Comparison of ENCODE assay signal across 20 cellular contexts in the genomic region with DNA sequence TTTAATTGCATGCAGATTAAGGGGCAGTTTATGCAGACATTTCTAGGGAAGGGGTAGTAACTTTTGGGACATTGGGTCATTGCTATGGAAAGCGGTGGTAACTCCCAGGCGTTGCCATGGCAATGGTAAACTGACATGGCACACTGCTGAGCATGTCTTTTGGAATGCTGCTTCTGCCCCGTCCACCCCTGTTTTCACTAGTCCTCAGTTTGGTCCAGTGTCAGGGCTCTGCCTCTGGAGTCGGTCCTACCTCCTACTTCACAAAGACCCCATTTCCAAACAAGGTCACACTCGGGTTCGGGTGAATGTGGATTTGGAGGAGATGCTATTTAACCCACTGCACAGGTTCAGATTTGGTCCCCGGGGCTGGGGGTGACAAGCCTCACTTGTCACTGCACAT. TPM values are rescaled to one million over a fixed set of nuclear protein-coding genes. Genes with fewer than 3 reads are reported as not detected.
DNase-seq lines count a peak whose midpoint lies in the region; ATAC-seq and TF ChIP-seq lines count a peak whose summit lies in the region.
"Had no signal": no experiment of that assay in that cellular context is flagged by ENCODE, and none has a peak within 500 bp of the region (broad histone marks: within the 10 kb centered on the region; RNA-seq: fewer than 3 reads in every experiment).

No MANE protein-coding gene starts in this region.

- intact Hi-C loops in ascending aorta (cut with DNase I), result no loop called here

- POLR2A ChIA-PET in naive thymus-derived CD8-positive, alpha-beta T cell (lab: Charles Lee), result no interaction called here

- H3K4me2 ChIP-seq in GM23248 (ENCODE audit: unreplicated experiment), result no peak overlapping the region

- no peaks in the 10 kb centered on the region for H4K20me1 ChIP-seq in GM23248 (ENCODE audit: insufficient read depth)

- H3K27ac ChIP-seq in GM23248 (no peak overlapping the region), ascending aorta (peak overlapping the region; percentile 77 to 78), thoracic aorta (peak overlapping the region in 1 of 2 donors; percentile 56)
- H3K27ac ChIP-seq: SJSA1 had no signal

- 0 out of 2 replicates have a peak, but pooled peaks cover 10% of the 10 kb centered on the region for H3K4me1 ChIP-seq in GM23248 (ENCODE audit: insufficient read depth)
- H3K4me1 ChIP-seq in ascending aorta, result peaks cover 6 to 23% of the 10 kb centered on the region in 2 donors
- peaks cover 12 to 38% of the 10 kb centered on the region in 2 donors for H3K4me1 ChIP-seq in thoracic aorta (ENCODE audit: control insufficient read depth in 1 of 2, low read depth in 2 of 2)

- no peak overlapping the region for H2AFZ ChIP-seq in GM23248

- DNase-seq in GM23248 (peak; percentile 69), ascending aorta (ENCODE audit: low spot score in 2 of 2) (peak in 1 of 2 donors; percentile 82), fibroblast of the aortic adventitia (ENCODE audit: low read depth) (peak; percentile 30), thoracic aorta (ENCODE audit: low spot score) (no peak), HCEC 1CT (no peak), T1000 (lab: John Stamatoyannopoulos, UW) (no peak)
- DNase-seq in naive thymus-derived CD8-positive, alpha-beta T cell, result no peak
- DNase-seq: AML-193, COR-L47, H7, MV-4-11, NCI-H1436, NCI-H2029, NCI-H2171 treated with DMSO at 0.1 percent for 48 hours, NCI-H774 had no signal

- peaks cover 0 to 2% (median 0%) of the 10 kb centered on the region in 5 donors for H3K27me3 Mint-ChIP-seq in naive thymus-derived CD8-positive, alpha-beta T cell

- in situ Hi-C loops in GM23248 (cut with MboI), result loop anchor here (10.0 kb wide), 2 partner anchors 114 to 294 kb away; no protein-coding TSS in a partner anchor

- H3K79me2 ChIP-seq in GM23248 (ENCODE audit: insufficient read depth), result no peaks in the 10 kb centered on the region

- H3K9ac ChIP-seq in GM23248, result no peak overlapping the region

- H3K27me3 ChIP-seq in GM23248 (replicated peaks; ENCODE audit: insufficient read depth) (no peaks in the 10 kb centered on the region), ascending aorta (no peaks in the 10 kb centered on the region), thoracic aorta (replicated peaks; ENCODE audit: insufficient read depth) (no peaks in the 10 kb centered on the region)
- H3K27me3 ChIP-seq: SJSA1 had no signal

- no peak overlapping the region for H3K4me3 Mint-ChIP-seq in naive thymus-derived CD8-positive, alpha-beta T cell
- H3K4me3 Mint-ChIP-seq: CD14-positive monocyte, IgD-negative memory B cell had no signal

- H3K4me1 Mint-ChIP-seq in naive thymus-derived CD8-positive, alpha-beta T cell, result peaks cover 2 to 6% (median 3%) of the 10 kb centered on the region in 4 donors

- H3F3A ChIP-seq in GM23248 (ENCODE audit: insufficient read depth), result no peaks in the 10 kb centered on the region

- H3K9me3 Mint-ChIP-seq in naive thymus-derived CD8-positive, alpha-beta T cell, result no peaks in the 10 kb centered on the region
- H3K9me3 Mint-ChIP-seq: IgD-negative memory B cell had no signal

- no peak overlapping the region for H3K27ac Mint-ChIP-seq in naive thymus-derived CD8-positive, alpha-beta T cell
- H3K27ac Mint-ChIP-seq: IgD-negative memory B cell had no signal

- H3K4me3 ChIP-seq in GM23248, result no peak overlapping the region
- H3K4me3 ChIP-seq in ascending aorta, result no peak overlapping the region
- no peak overlapping the region for H3K4me3 ChIP-seq in fibroblast of the aortic adventitia (ENCODE audit: low read depth, low read length)
- no peak overlapping the region for H3K4me3 ChIP-seq in thoracic aorta
- H3K4me3 ChIP-seq: SJSA1 had no signal

- no peaks in the 10 kb centered on the region for H3K36me3 Mint-ChIP-seq in naive thymus-derived CD8-positive, alpha-beta T cell
- H3K36me3 Mint-ChIP-seq: CD14-positive monocyte had no signal

- H3K9me3 ChIP-seq in GM23248 (ENCODE audit: low read depth) (no peaks in the 10 kb centered on the region), ascending aorta (no peaks in the 10 kb centered on the region), thoracic aorta (no peaks in the 10 kb centered on the region)
- H3K9me3 ChIP-seq: SJSA1 had no signal

- H3K36me3 ChIP-seq in GM23248 (ENCODE audit: low read depth) (no peaks in the 10 kb centered on the region), ascending aorta (no peaks in the 10 kb centered on the region), thoracic aorta (no peaks in the 10 kb centered on the region)
- H3K36me3 ChIP-seq: SJSA1 had no signal

- no peaks in the 10 kb centered on the region for H3K9me2 ChIP-seq in GM23248 (ENCODE audit: insufficient read depth)

- WGBS in GM23248 (ENCODE audit: low coverage in 1 of 2, low lambda C conversion rate in 2 of 2, missing lambda C conversion rate in 2 of 2), 2 experiments, result 66 to 67% methylated on average over 7 of the region's 7 CpGs

- no peak for TF ChIP-seq CTCF in ascending aorta (IDR thresholded peaks at IDR 0.05)
- TF ChIP-seq CTCF in fibroblast of the aortic adventitia (IDR thresholded peaks at IDR 0.05; ENCODE audit: insufficient read depth, low read length), result no peak
- no peak for TF ChIP-seq CTCF in thoracic aorta (IDR thresholded peaks at IDR 0.05)

- peak; percentile 30 for ATAC-seq in thoracic aorta (ENCODE audit: insufficient number of reproducible peaks, low FRiP score, low read depth)
- no peak for ATAC-seq in naive thymus-derived CD8-positive, alpha-beta T cell

RNA-seq across cellular contexts. Expression of a gene that starts 2.9 kb away (rescaled TPM):
- total RNA-seq in GM23248 (2014; rRNA removed; shearing (Covaris generic)), result 1.0 TPM in 1 of 2 replicates, not detected in the other
- 0.15 TPM in 1 of 2 replicates, not detected in the other for polyA plus RNA-seq in GM23248 (2016; fragmentation: Nextera tagmentation; extraction: Ambion mirVana)
- total RNA-seq in ascending aorta, result 116 TPM
- total RNA-seq in fibroblast of the aortic adventitia (ENCODE audit: low replicate concordance), result 3.4 and 10.9 TPM in 2 replicates
- 10 to 100 TPM; 11.9 to 55.6 TPM for total RNA-seq in thoracic aorta
- total RNA-seq in naive thymus-derived CD8-positive, alpha-beta T cell, result under 1 TPM in 1 of 2 experiments, not detected in 1; 0.36 TPM
- polyA plus RNA-seq in naive thymus-derived CD8-positive, alpha-beta T cell, result not detected
- total RNA-seq: A673, NCI-H460 had no signal
- polyA plus RNA-seq: CD14-positive monocyte, IgD-negative memory B cell had no signal

RNA-seq across cellular contexts. Expression of a gene that starts 36.6 kb away (rescaled TPM):
- total RNA-seq in GM23248 (2014; rRNA removed; shearing (Covaris generic)), result 13.2 and 23.7 TPM in 2 replicates
- 0.43 and 0.44 TPM in 2 replicates for polyA plus RNA-seq in GM23248 (2016; fragmentation: Nextera tagmentation; extraction: Ambion mirVana)
- total RNA-seq in ascending aorta, result 98.6 TPM
- total RNA-seq in fibroblast of the aortic adventitia (ENCODE audit: low replicate concordance), result 8.3 and 24.0 TPM in 2 replicates
- total RNA-seq in thoracic aorta, result 10 to 100 TPM; 57.3 to 58.5 TPM
- 10 to 100 TPM; 23.3 to 26.8 TPM for total RNA-seq in naive thymus-derived CD8-positive, alpha-beta T cell
- polyA plus RNA-seq in naive thymus-derived CD8-positive, alpha-beta T cell, result under 1 TPM in 1 of 3 donors, not detected in 2; 0.28 TPM
- polyA plus RNA-seq: CD14-positive monocyte had no signal

Comparison
In these comparisons a context has a peak if more than half of its experiments do, and no peak if none do; other contexts are left out.
1. DNase-seq: peak in GM23248 (single experiment) and fibroblast of the aortic adventitia (single experiment); none in thoracic aorta (single experiment), naive thymus-derived CD8-positive, alpha-beta T cell (0 of 10), HCEC 1CT (single experiment) and T1000 (single experiment).